ENCODE assay signal across 30 cellular contexts in the genomic region with DNA sequence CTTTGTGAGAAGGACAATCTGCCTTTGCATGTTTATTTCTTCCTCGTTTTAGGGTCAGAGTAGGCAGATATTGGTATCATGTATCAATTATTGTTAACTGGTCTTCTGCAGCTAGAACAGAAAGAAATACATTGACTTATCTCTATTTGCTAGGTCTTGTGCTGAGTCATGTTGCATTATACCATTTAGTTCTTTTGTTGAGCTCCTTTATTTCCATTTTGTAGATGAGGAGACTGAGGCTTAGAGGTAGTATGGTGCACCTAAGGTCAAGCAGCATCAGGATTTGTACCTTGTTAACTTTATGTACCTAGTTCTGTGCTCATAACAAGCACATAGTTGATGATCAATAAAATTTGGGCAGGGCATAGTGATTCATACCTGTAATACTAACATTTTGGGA.
"Had no signal": no experiment of that assay in that cellular context is flagged by ENCODE, and none has a peak within 500 bp of the region (broad histone marks: within the 10 kb centered on the region; RNA-seq: fewer than 3 reads in every experiment).

No MANE protein-coding gene starts in this region.

- ATAC-seq: naive thymus-derived CD8-positive, alpha-beta T cell; natural killer cell treated with Interleukin-12 subunit alpha and Interleukin-12 subunit beta and Interleukin-15 and Interleukin-18, amount 100 ng/mL, for 72 hours; pancreas; psoas muscle; right cardiac atrium; right lobe of liver; stimulated activated memory B cell treated with anti-CD40 and anti-IgM and Interleukin-4, amounts not matched to agents 10 μg/mL and 1 μg/mL and 100 μg/mL, for 72 hours; stimulated activated naive CD8-positive, alpha-beta T cell treated with anti-CD3 and anti-CD28 coated beads, Interleukin-15, amount 100 ng/mL, for 72 hours; stimulated activated naive CD8-positive, alpha-beta T cell treated with anti-CD3 and anti-CD28 coated beads, Interleukin-15, Interleukin-2, amounts not matched to agents 100 U/mL and 50 U/mL, for 24 hours; upper lobe of right lung had no signal

- H3K4me1 Mint-ChIP-seq: neural crest cell; stimulated activated memory B cell treated with anti-CD40 and anti-IgM and Interleukin-4, amounts not matched to agents 10 μg/mL and 1 μg/mL and 100 μg/mL, for 72 hours; stimulated activated naive CD8-positive, alpha-beta T cell treated with anti-CD3 and anti-CD28 coated beads, Interleukin-15, amount 100 ng/mL, for 72 hours had no signal

- H3K9me3 Mint-ChIP-seq: naive thymus-derived CD8-positive, alpha-beta T cell; natural killer cell treated with Interleukin-12 subunit alpha and Interleukin-12 subunit beta and Interleukin-15 and Interleukin-18, amount 100 ng/mL, for 72 hours; nephron progenitor cell; neural crest cell; stimulated activated memory B cell treated with anti-CD40 and anti-IgM and Interleukin-4, amounts not matched to agents 10 μg/mL and 1 μg/mL and 100 μg/mL, for 72 hours; stimulated activated naive CD8-positive, alpha-beta T cell treated with anti-CD3 and anti-CD28 coated beads, Interleukin-15, amount 100 ng/mL, for 72 hours; type B pancreatic cell had no signal

- H3K27me3 Mint-ChIP-seq: naive thymus-derived CD8-positive, alpha-beta T cell; natural killer cell treated with Interleukin-12 subunit alpha and Interleukin-12 subunit beta and Interleukin-15 and Interleukin-18, amount 100 ng/mL, for 72 hours; stimulated activated memory B cell treated with anti-CD40 and anti-IgM and Interleukin-4, amounts not matched to agents 10 μg/mL and 1 μg/mL and 100 μg/mL, for 72 hours; stimulated activated naive CD8-positive, alpha-beta T cell treated with anti-CD3 and anti-CD28 coated beads, Interleukin-15, amount 100 ng/mL, for 72 hours; type B pancreatic cell had no signal

- H3K27me3 ChIP-seq: neutrophil, pancreas, right lobe of liver, sigmoid colon, spleen, suprapubic skin, testis, tibial artery, transverse colon, upper lobe of right lung, vagina had no signal

- H3K4me1 ChIP-seq: pancreas, psoas muscle, right lobe of liver, spleen, suprapubic skin, testis, transverse colon, upper lobe of right lung, vagina had no signal

- H3K4me3 ChIP-seq: pancreas, psoas muscle, right lobe of liver, sigmoid colon, spleen, suprapubic skin, testis, tibial artery, transverse colon, upper lobe of right lung, vagina had no signal

- DNase-seq: naive thymus-derived CD8-positive, alpha-beta T cell; nephron progenitor cell; nucleus accumbens; pancreas; psoas muscle; right cardiac atrium; right lobe of liver; sigmoid colon; small intestine; spleen; stimulated activated CD4-positive, alpha-beta T cell treated with anti-CD3 and anti-CD28 coated beads, Interleukin-12 subunit alpha, Interleukin-12 subunit beta, amount 100 ng/mL, for 4 hours; stimulated activated CD4-positive, alpha-beta T cell treated with anti-CD3 and anti-CD28 coated beads, Interleukin-1b, Interleukin-23, amount 100 ng/mL, for 48 hours; stimulated activated CD4-positive, alpha-beta T cell treated with anti-CD3 and anti-CD28 coated beads, Interleukin-4, amount 100 ng/mL, for 1 hour; stimulated activated CD4-positive, alpha-beta T cell treated with anti-CD3 and anti-CD28 coated beads, Interleukin-4, amount 100 ng/mL, for 4 hours; stimulated activated CD8-positive, alpha-beta memory T cell treated with anti-CD3 and anti-CD28 coated beads, Interleukin-4, amount 100 ng/mL, for 48 hours; stimulated activated naive CD4-positive, alpha-beta T cell; stimulated activated naive CD8-positive, alpha-beta T cell treated with anti-CD3 and anti-CD28 coated beads, Interleukin-15, amount 100 ng/mL, for 72 hours; stimulated activated naive CD8-positive, alpha-beta T cell treated with anti-CD3 and anti-CD28 coated beads, Interleukin-15, Interleukin-2, amounts not matched to agents 100 U/mL and 50 U/mL, for 24 hours; substantia nigra; testis; tibial artery; transverse colon; upper lobe of right lung had no signal

- H3K9me3 ChIP-seq: neutrophil, pancreas, psoas muscle, right lobe of liver, sigmoid colon, spleen, suprapubic skin, testis, tibial artery, transverse colon, upper lobe of right lung, vagina had no signal

- H3K27ac Mint-ChIP-seq: natural killer cell treated with Interleukin-12 subunit alpha and Interleukin-12 subunit beta and Interleukin-15 and Interleukin-18, amount 100 ng/mL, for 72 hours; nephron progenitor cell; stimulated activated memory B cell treated with anti-CD40 and anti-IgM and Interleukin-4, amounts not matched to agents 10 μg/mL and 1 μg/mL and 100 μg/mL, for 72 hours; type B pancreatic cell had no signal

- H3K36me3 ChIP-seq: neutrophil, pancreas, transverse colon had no signal

- H3K4me3 Mint-ChIP-seq: naive thymus-derived CD8-positive, alpha-beta T cell; natural killer cell treated with Interleukin-12 subunit alpha and Interleukin-12 subunit beta and Interleukin-15 and Interleukin-18, amount 100 ng/mL, for 72 hours; nephron progenitor cell; neural crest cell; stimulated activated memory B cell treated with anti-CD40 and anti-IgM and Interleukin-4, amounts not matched to agents 10 μg/mL and 1 μg/mL and 100 μg/mL, for 72 hours; stimulated activated naive CD8-positive, alpha-beta T cell treated with anti-CD3 and anti-CD28 coated beads, Interleukin-15, amount 100 ng/mL, for 72 hours; type B pancreatic cell had no signal

- H3K27ac ChIP-seq: neutrophil, pancreas, psoas muscle, right lobe of liver, spleen, suprapubic skin, testis, tibial artery, upper lobe of right lung, vagina had no signal

- FAIRE-seq: pancreas, small intestine had no signal
